ENCODE assay signal across 1 cellular context in the genomic region with DNA sequence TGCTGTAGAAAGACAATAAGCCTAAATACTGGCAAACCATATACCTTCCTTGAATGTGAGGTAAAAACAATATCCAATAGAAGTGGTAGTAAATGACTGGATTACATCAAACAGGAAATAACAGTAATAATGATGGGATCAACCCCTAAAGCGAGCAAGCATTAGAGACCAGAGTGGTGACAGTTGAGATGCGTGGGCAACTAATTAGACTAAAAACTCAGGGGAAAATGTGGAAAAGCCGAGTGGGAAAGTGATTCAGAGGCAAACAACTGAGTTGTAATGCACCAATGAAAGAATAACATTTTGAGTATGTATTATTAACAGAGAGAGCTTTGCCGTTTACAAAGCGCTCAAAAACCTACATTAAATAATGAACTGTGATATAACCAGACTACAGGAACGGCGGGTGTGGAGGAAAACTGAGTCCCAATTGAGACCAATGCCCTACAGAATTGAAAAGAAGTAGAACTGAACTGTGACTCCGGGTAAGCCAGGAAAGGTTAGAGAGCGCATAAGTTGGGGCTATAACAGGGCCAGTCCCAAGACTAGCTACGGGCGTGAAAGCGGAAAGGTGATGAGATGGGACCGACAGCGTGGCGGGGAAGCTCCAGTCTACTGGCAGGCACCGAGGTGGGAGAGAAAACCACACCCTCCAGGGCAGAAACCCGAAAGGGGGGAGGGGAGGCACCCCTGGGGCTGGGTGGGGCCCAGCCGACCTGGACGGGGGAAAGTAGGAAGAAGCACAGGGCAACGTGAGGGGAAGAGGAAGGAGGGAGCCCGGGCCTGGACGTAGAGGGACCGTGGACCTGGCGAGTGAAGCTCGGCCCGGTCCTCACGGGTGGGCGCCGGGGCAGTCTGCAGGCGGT.
TF ChIP-seq lines count a peak whose summit lies in the region.

No MANE protein-coding gene starts in this region.

TF ChIP-seq in K562, 482 proteins besides CTCF, POLR2A, EP300 and RAD21 (continued from another document):
- TF ChIP-seq ZBTB7A (IDR thresholded peaks at IDR 0.05; ENCODE audit: borderline replicate concordance, control insufficient read depth, low read depth, low read length), result peak; percentile 50; the same call in 1 of the 2 replicates
- peak in 1 of 2 experiments; percentile 44; a peak in 1 of 4 replicates for TF ChIP-seq MAZ (CRISPR knock-in tag; conservative IDR thresholded peaks at IDR 0.05 in 1 of 2, IDR thresholded peaks at IDR 0.05 in 1 of 2)
- TF ChIP-seq RCOR1 (IDR thresholded peaks at IDR 0.05; ENCODE audit: borderline replicate concordance in 1 of 2, low read depth in 2 of 2, low read length in 2 of 2), result 0 out of 4 replicates have a peak, but pooled peaks of 1 of the 2 experiments have one; percentile 7
- TF ChIP-seq, protein P1, sequence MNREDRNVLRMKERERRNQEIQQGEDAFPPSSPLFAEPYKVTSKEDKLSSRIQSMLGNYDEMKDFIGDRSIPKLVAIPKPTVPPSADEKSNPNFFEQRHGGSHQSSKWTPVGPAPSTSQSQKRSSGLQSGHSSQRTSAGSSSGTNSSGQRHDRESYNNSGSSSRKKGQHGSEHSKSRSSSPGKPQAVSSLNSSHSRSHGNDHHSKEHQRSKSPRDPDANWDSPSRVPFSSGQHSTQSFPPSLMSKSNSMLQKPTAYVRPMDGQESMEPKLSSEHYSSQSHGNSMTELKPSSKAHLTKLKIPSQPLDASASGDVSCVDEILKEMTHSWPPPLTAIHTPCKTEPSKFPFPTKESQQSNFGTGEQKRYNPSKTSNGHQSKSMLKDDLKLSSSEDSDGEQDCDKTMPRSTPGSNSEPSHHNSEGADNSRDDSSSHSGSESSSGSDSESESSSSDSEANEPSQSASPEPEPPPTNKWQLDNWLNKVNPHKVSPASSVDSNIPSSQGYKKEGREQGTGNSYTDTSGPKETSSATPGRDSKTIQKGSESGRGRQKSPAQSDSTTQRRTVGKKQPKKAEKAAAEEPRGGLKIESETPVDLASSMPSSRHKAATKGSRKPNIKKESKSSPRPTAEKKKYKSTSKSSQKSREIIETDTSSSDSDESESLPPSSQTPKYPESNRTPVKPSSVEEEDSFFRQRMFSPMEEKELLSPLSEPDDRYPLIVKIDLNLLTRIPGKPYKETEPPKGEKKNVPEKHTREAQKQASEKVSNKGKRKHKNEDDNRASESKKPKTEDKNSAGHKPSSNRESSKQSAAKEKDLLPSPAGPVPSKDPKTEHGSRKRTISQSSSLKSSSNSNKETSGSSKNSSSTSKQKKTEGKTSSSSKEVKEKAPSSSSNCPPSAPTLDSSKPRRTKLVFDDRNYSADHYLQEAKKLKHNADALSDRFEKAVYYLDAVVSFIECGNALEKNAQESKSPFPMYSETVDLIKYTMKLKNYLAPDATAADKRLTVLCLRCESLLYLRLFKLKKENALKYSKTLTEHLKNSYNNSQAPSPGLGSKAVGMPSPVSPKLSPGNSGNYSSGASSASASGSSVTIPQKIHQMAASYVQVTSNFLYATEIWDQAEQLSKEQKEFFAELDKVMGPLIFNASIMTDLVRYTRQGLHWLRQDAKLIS (CRISPR knock-in tag; IDR thresholded peaks at IDR 0.05), result 0 out of 2 replicates have a peak, but pooled peaks have one; percentile 27
- peak in 1 of 2 experiments; percentile 57; a peak in 2 of 4 replicates for TF ChIP-seq HDAC1 (IDR thresholded peaks at IDR 0.05)
TF ChIP-seq in K562: peak in this region for 24.
